Comparison of ENCODE assay signal across 8 cellular contexts in the genomic region with DNA sequence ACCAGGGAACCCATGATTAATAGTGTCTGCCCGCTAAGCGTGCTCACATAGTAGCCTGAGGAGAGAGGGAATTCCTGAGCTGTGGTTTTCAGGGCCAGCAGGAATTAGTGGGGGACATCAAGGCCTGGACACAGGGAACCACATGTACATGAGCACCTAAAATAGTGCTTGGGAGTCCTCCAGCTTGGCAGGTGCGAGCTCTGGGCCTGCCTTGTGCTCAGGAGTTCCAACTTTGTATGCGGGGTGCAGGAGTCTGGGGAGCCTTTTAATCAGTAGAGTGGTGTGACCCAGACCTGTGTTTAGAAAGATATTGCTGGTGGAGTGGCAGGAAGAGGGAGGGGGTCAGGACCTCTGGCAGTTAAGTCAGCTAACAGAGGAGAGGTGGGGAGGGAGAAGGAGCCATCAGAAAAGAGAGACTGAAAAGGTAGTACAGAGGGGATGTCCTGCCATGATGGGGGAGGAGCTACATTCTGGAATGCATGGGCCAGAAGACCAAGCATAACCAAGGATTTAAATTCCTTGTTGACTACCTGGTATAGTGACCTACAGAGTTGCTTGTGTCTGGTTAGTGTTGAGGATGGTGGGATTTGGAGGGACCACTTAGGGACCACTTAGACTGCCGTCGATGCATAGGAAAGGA. TPM values are rescaled to one million over a fixed set of nuclear protein-coding genes. Genes with fewer than 3 reads are reported as not detected.
A peak's percentile ranks its signal among the peaks of the same experiment; 100 is the strongest.
DNase-seq lines count a peak whose midpoint lies in the region; TF ChIP-seq lines count a peak whose summit lies in the region.

No MANE protein-coding gene starts in this region.

- DNase-seq in LNCaP clone FGC (ENCODE audit: low read depth) (no peak), dorsolateral prefrontal cortex (no peak), myocyte (ENCODE audit: low read depth) (peak; percentile 95), epidermal melanocyte (ENCODE audit: insufficient read length, low spot score) (no peak), SHP77 (lab: John Stamatoyannopoulos, UW) (no peak), GOT3 (lab: John Stamatoyannopoulos, UW) (no peak)
- DNase-seq in stimulated activated CD4-positive, alpha-beta T cell treated with anti-CD3 and anti-CD28 coated beads, Interleukin-4, amount 100 ng/mL, for 24 hours, result no peak

- H3K27ac ChIP-seq in ACC112 (ENCODE audit: low read depth, low read length), result no peak overlapping the region
- peak overlapping the region in 1 of 59 donors; percentile 97 for H3K27ac ChIP-seq in dorsolateral prefrontal cortex

- intact Hi-C loops in dorsolateral prefrontal cortex (cut with DNase I), result loop anchor here in 1 of 2 donors (2.0 to 5.0 kb wide), 2 partner anchors 45 to 59 kb away; a partner anchor contains a TSS

- H3K4me3 ChIP-seq in ACC112 (ENCODE audit: low read depth, low read length) (peak overlapping the region; percentile 91), LNCaP clone FGC (ENCODE audit: low read depth, low read length) (peak overlapping the region; percentile 78), dorsolateral prefrontal cortex (peak overlapping the region in 38 of 59 donors; percentile 61 to 98 (median 88))

- no peaks in the 10 kb centered on the region for H3K27me3 ChIP-seq in ACC112 (ENCODE audit: insufficient read depth, low read length)
- no peaks in the 10 kb centered on the region for H3K27me3 ChIP-seq in dorsolateral prefrontal cortex

- H3K79me2 ChIP-seq in ACC112 (ENCODE audit: control insufficient read depth, insufficient read depth, low read length, unreplicated experiment), result peaks cover 8% of the 10 kb centered on the region

- no peak overlapping the region for H2AFZ ChIP-seq in ACC112 (ENCODE audit: low read length, unreplicated experiment)

- H3K4me1 ChIP-seq in ACC112 (ENCODE audit: control insufficient read depth, insufficient read depth, low read length, unreplicated experiment), result peaks cover 30% of the 10 kb centered on the region

- no peaks in the 10 kb centered on the region for H3K36me3 ChIP-seq in ACC112 (ENCODE audit: insufficient read depth, low read length)

- TF ChIP-seq CTCF in LNCaP clone FGC (IDR thresholded peaks at IDR 0.05; ENCODE audit: control insufficient read depth, extremely low read depth, insufficient read depth) (no peak), dorsolateral prefrontal cortex (IDR thresholded peaks at IDR 0.05 in 54 of 56, conservative IDR thresholded peaks at IDR 0.05 in 2 of 56; ENCODE audit: low read depth in 1 of 56, partially characterized antibody in 56 of 56) (no peak)

RNA-seq across cellular contexts. Expression of a gene that starts 1.9 kb away (rescaled TPM):
- total RNA-seq in dorsolateral prefrontal cortex (10 to 100 TPM; 41.2 to 99.6 (median 56.6) TPM), myocyte (276 and 362 TPM in 2 replicates)
- 86.1 TPM for polyA plus RNA-seq in myocyte (2012)

RNA-seq across cellular contexts. Expression of a gene that starts 42.9 kb away (rescaled TPM):
- total RNA-seq in dorsolateral prefrontal cortex (10 to 100 TPM; 31.2 to 78.4 (median 55.3) TPM), myocyte (3.4 and 5.7 TPM in 2 replicates)
- 11.8 TPM for polyA plus RNA-seq in myocyte (2012)

RNA-seq across cellular contexts. Expression of a gene that starts 49.7 kb away (rescaled TPM):
- 10 to 100 TPM in 76 of 120 experiments, 1 to 10 TPM in 44; 5.7 to 19.6 (median 11.0) TPM for total RNA-seq in dorsolateral prefrontal cortex
- 0.36 and 0.56 TPM in 2 replicates for total RNA-seq in myocyte
- 2.3 TPM for polyA plus RNA-seq in myocyte (2012)

RNA-seq across cellular contexts. Expression of a gene that starts 59.8 kb away (rescaled TPM):
- total RNA-seq in dorsolateral prefrontal cortex (10 to 100 TPM; 29.6 to 55.0 (median 40.9) TPM), myocyte (30.0 and 37.2 TPM in 2 replicates)
- 80.4 TPM for polyA plus RNA-seq in myocyte (2012)
